In the genomic region with DNA sequence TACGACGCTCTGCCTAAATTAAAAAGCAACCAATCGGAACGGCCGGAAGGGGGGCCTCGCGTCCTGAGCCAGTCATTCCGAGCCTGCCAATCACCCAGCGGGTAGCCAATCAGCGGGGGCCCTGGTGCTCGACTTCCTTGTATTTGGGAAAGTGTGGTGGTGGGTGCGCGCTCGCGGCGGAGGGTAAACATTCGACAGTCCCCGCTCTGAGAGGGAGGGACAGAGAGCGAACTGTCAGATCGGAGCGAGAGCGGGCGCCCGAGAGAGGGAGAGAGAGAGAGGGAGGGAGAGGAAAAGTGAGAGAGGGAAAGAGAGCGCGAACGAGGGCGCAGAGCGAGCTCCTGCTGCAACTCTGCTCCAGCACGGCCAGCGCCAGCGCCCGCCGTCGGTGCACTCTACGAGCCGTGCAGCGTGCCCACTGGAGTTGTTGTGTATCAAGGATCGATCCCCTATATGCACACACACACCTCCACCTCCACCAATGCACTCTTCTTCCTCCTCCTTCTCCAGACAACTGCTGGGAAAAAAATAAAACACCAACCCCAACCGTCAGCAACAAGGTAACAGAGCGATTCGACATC, we compare ENCODE assay signal across 8 cellular contexts. TPM values are rescaled to one million over a fixed set of nuclear protein-coding genes. Genes with fewer than 3 reads are reported as not detected.
DNase-seq lines count a peak whose midpoint lies in the region; FAIRE-seq and TF ChIP-seq lines count a peak whose summit lies in the region.

Gene POU3F3, plus strand, starts transcription at position 190 of the 581 bp plus-strand sequence. CDS start 1,396 bp downstream, outside the sequence.

- H3K27ac ChIP-seq in neural cell (ENCODE audit: low read length) = peak within 1 kb of the TSS; percentile 99

- peak; percentile 52 for TF ChIP-seq RAD21 in neural cell (conservative IDR thresholded peaks at IDR 0.05)

- H3K9me2 ChIP-seq in neural cell (ENCODE audit: insufficient read depth, low read length) = no peaks in the 10 kb centered on the region

- H3K4me1 Mint-ChIP-seq in activated CD4-positive, alpha-beta memory T cell treated with anti-CD3 and anti-CD28 coated beads for 36 hours (ENCODE audit: low read depth) = peaks cover 38% of the 10 kb centered on the region

- H3K9me3 ChIP-seq in neural cell (ENCODE audit: low read length) = no peaks in the 10 kb centered on the region

- peak; percentile 92 for TF ChIP-seq EP300 in neural cell (conservative IDR thresholded peaks at IDR 0.05; ENCODE audit: poor library complexity, severe bottlenecking)

- H3K4me2 ChIP-seq in neural cell (ENCODE audit: low read length) = peak within 1 kb of the TSS; percentile 46

- peaks cover 13% of the 10 kb centered on the region for H3F3A ChIP-seq in neural cell (ENCODE audit: insufficient read depth, low read length, poor library complexity, severe bottlenecking)

- H4K20me1 ChIP-seq in neural cell (ENCODE audit: insufficient read depth) = peaks cover 34% of the 10 kb centered on the region

- H3K4me3 Mint-ChIP-seq in activated CD4-positive, alpha-beta memory T cell treated with anti-CD3 and anti-CD28 coated beads for 36 hours = peak within 1 kb of the TSS; percentile 60

- peaks cover 67% of the 10 kb centered on the region for H3K79me2 ChIP-seq in neural cell (replicated peaks; ENCODE audit: insufficient read depth, low read length)

- no peaks in the 10 kb centered on the region for H3K27me3 ChIP-seq in neural cell (ENCODE audit: insufficient read depth, low read depth, low read length)

- DNase-seq in DMS153 (lab: John Stamatoyannopoulos, UW) (peak; percentile 98), KBM-7 (peak; percentile 100), fibroblast of the aortic adventitia (ENCODE audit: low read depth) (no peak), urothelium cell line (ENCODE audit: low spot score) (peak; percentile 96), NCI-H2171 treated with DMSO at 0.1 percent for 48 hours (lab: John Stamatoyannopoulos, UW) (no peak), glomerular visceral epithelial cell (ENCODE audit: extremely low spot score) (no peak)
- peak; percentile 48 for DNase-seq in activated CD4-positive, alpha-beta memory T cell treated with anti-CD3 and anti-CD28 coated beads for 36 hours

- peak within 1 kb of the TSS; percentile 95 for H3K9ac ChIP-seq in neural cell (ENCODE audit: low read length)

- peaks cover 5% of the 10 kb centered on the region for H3K36me3 Mint-ChIP-seq in activated CD4-positive, alpha-beta memory T cell treated with anti-CD3 and anti-CD28 coated beads for 36 hours

- no peak for FAIRE-seq in urothelium cell line (lab: Jason Lieb, UNC)

- no peaks in the 10 kb centered on the region for H3K9me3 Mint-ChIP-seq in activated CD4-positive, alpha-beta memory T cell treated with anti-CD3 and anti-CD28 coated beads for 36 hours

- intact Hi-C loops in activated CD4-positive, alpha-beta memory T cell treated with anti-CD3 and anti-CD28 coated beads for 36 hours (cut with micrococcal nuclease) = no loop called here

- POLR2A ChIA-PET in activated CD4-positive, alpha-beta memory T cell treated with anti-CD3 and anti-CD28 coated beads for 36 hours (lab: Charles Lee) = no interaction called here

- peaks cover 67% of the 10 kb centered on the region for H3K27me3 Mint-ChIP-seq in activated CD4-positive, alpha-beta memory T cell treated with anti-CD3 and anti-CD28 coated beads for 36 hours

- peaks cover 4% of the 10 kb centered on the region for H3K36me3 ChIP-seq in neural cell (ENCODE audit: insufficient read depth, low read length)

- TF ChIP-seq CTCF in fibroblast of the aortic adventitia (IDR thresholded peaks at IDR 0.05; ENCODE audit: insufficient read depth, low read length) (no peak), neural cell (IDR thresholded peaks at IDR 0.05; ENCODE audit: poor library complexity, severe bottlenecking) (peak; percentile 32)

- CTCF ChIA-PET in activated CD4-positive, alpha-beta memory T cell treated with anti-CD3 and anti-CD28 coated beads for 36 hours (lab: Charles Lee) = interaction anchor here (0.6 kb wide), 1 partner anchor 215 kb away, joined by 3 read pairs; no protein-coding TSS in a partner anchor

- H3K27ac Mint-ChIP-seq in activated CD4-positive, alpha-beta memory T cell treated with anti-CD3 and anti-CD28 coated beads for 36 hours = peak within 1 kb of the TSS; percentile 36

- in situ Hi-C loops in KBM-7 (cut with MboI; ENCODE audit: low pct_unique_long_range_greater_than_20kb, low sequenced_read_pairs) = loop anchor here (25.0 kb wide), 1 partner anchor 217 kb away; no protein-coding TSS in a partner anchor

- H2AFZ ChIP-seq in neural cell (ENCODE audit: low read depth, low read length) = peak within 1 kb of the TSS; percentile 27

- H3K4me3 ChIP-seq in fibroblast of the aortic adventitia (ENCODE audit: low read depth, low read length) (peak within 1 kb of the TSS; percentile 39), neural cell (ENCODE audit: low read length) (peak within 1 kb of the TSS; percentile 79)

TF ChIP-seq in neural cell, 6 proteins besides CTCF, POLR2A, EP300 and RAD21:
- peak; percentile 57 for TF ChIP-seq SMC3 (conservative IDR thresholded peaks at IDR 0.05; ENCODE audit: poor library complexity)
- TF ChIP-seq POLR2AphosphoS5 (IDR thresholded peaks at IDR 0.05) = peak; percentile 99
- no peak for TF ChIP-seq EZH2 (IDR thresholded peaks at IDR 0.05; ENCODE audit: borderline replicate concordance, insufficient read depth, low read length, poor library complexity, severe bottlenecking)
- TF ChIP-seq TAF1 (IDR thresholded peaks at IDR 0.05; ENCODE audit: low read depth) = peak; percentile 99
- TF ChIP-seq, protein P1, sequence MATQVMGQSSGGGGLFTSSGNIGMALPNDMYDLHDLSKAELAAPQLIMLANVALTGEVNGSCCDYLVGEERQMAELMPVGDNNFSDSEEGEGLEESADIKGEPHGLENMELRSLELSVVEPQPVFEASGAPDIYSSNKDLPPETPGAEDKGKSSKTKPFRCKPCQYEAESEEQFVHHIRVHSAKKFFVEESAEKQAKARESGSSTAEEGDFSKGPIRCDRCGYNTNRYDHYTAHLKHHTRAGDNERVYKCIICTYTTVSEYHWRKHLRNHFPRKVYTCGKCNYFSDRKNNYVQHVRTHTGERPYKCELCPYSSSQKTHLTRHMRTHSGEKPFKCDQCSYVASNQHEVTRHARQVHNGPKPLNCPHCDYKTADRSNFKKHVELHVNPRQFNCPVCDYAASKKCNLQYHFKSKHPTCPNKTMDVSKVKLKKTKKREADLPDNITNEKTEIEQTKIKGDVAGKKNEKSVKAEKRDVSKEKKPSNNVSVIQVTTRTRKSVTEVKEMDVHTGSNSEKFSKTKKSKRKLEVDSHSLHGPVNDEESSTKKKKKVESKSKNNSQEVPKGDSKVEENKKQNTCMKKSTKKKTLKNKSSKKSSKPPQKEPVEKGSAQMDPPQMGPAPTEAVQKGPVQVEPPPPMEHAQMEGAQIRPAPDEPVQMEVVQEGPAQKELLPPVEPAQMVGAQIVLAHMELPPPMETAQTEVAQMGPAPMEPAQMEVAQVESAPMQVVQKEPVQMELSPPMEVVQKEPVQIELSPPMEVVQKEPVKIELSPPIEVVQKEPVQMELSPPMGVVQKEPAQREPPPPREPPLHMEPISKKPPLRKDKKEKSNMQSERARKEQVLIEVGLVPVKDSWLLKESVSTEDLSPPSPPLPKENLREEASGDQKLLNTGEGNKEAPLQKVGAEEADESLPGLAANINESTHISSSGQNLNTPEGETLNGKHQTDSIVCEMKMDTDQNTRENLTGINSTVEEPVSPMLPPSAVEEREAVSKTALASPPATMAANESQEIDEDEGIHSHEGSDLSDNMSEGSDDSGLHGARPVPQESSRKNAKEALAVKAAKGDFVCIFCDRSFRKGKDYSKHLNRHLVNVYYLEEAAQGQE (IDR thresholded peaks at IDR 0.05; ENCODE audit: borderline replicate concordance) = peak; percentile 98
- TF ChIP-seq MXI1 (conservative IDR thresholded peaks at IDR 0.05; ENCODE audit: poor library complexity, severe bottlenecking) = peak; percentile 72

RNA-seq across cellular contexts. Expression of gene POU3F3, which starts in this region (rescaled TPM):
- not detected for total RNA-seq in activated CD4-positive, alpha-beta memory T cell treated with anti-CD3 and anti-CD28 coated beads for 36 hours
- not detected in 2 replicates for total RNA-seq in fibroblast of the aortic adventitia (ENCODE audit: low replicate concordance)
- 69.3 and 72.0 TPM in 2 replicates for polyA plus RNA-seq in neural cell
- polyA minus RNA-seq in neural cell = 136 and 152 TPM in 2 replicates

Comparison
In these comparisons a context has a peak if more than half of its experiments do, and no peak if none do; other contexts are left out.
1. Peak in DNase-seq in activated CD4-positive, alpha-beta memory T cell treated with anti-CD3 and anti-CD28 coated beads for 36 hours; RNA of the gene not detected or under 1 TPM.
2. DNase-seq: peak in DMS153 (single experiment), KBM-7 (single experiment) and urothelium cell line (single experiment); none in fibroblast of the aortic adventitia (single experiment), NCI-H2171 treated with DMSO at 0.1 percent for 48 hours (single experiment) and glomerular visceral epithelial cell (single experiment).